ENCODE assay signal across 8 cellular contexts in the genomic region with DNA sequence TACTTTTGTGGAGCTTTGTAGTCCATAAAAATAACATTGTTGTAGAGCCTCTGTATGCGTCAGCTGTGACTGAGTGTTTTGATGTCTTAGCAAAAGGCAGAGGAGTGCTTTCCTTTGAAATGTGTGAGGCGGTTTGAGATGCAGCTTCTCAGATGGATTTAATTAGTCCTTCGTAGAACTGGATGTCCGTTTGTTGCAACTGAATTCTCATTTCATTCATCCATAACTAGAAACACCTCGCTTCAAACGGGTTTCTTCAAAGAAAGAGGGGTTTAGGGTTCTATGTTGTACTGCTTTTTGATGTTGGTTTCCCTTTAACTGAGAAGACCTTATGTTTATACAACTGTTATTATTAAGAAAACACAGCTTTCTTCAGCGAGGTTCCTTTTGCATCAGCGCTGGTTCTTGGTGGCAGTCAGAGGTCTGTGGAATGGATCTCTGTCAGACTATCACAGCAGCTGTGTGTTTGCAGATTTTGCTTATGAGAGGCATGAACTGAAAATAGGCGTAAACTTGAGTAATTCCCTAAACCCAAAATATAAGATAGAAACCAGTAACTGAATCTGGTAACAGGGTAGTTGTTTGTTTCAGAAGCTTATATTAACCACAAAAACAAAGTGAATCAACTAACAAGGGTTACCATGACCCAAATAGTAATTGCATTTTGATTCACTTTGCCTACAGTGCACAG.
DNase-seq lines count a peak whose midpoint lies in the region; ATAC-seq and TF ChIP-seq lines count a peak whose summit lies in the region.

No MANE protein-coding gene starts in this region.

- H3K4me1 ChIP-seq in naive thymus-derived CD4-positive, alpha-beta T cell (ENCODE audit: control insufficient read depth in 2 of 2, insufficient read depth in 2 of 2, low read length in 2 of 2): no peaks in the 10 kb centered on the region
- no peaks in the 10 kb centered on the region for H3K4me1 ChIP-seq in prostate gland (replicated peaks)

- intact Hi-C loops in naive thymus-derived CD4-positive, alpha-beta T cell (cut with micrococcal nuclease): loop anchor here in 1 of 2 donors (2.0 to 10.0 kb wide), 3 partner anchors 41 to 399 kb away; no protein-coding TSS in a partner anchor
- intact Hi-C loops in prostate gland (cut with DNase I): no loop called here

- peaks cover 0 to 13% (median 8%) of the 10 kb centered on the region in 5 donors for H3K36me3 Mint-ChIP-seq in naive thymus-derived CD4-positive, alpha-beta T cell

- peak overlapping the region in 1 of 10 donors; percentile 71 for H3K4me3 Mint-ChIP-seq in naive thymus-derived CD4-positive, alpha-beta T cell

- TF ChIP-seq CTCF in WI38 (IDR thresholded peaks at IDR 0.05; ENCODE audit: low read depth, low read length): no peak
- no peak for TF ChIP-seq CTCF in prostate gland (IDR thresholded peaks at IDR 0.05)

- no peaks in the 10 kb centered on the region for H3K27me3 Mint-ChIP-seq in naive thymus-derived CD4-positive, alpha-beta T cell

- POLR2A ChIA-PET in naive thymus-derived CD4-positive, alpha-beta T cell (lab: Charles Lee): no interaction called here

- H3K27ac Mint-ChIP-seq in naive thymus-derived CD4-positive, alpha-beta T cell: peak overlapping the region in 6 of 9 donors; percentile 4 to 88 (median 26)

- peaks cover 0 to 2% (median 0%) of the 10 kb centered on the region in 11 donors for H3K9me3 Mint-ChIP-seq in naive thymus-derived CD4-positive, alpha-beta T cell

- no peak for TF ChIP-seq POLR2A in prostate gland (IDR thresholded peaks at IDR 0.05)

- WGBS in prostate gland: 62% methylated on average over 9 of the region's 9 CpGs

- CTCF ChIA-PET in naive thymus-derived CD4-positive, alpha-beta T cell (lab: Charles Lee): no interaction called here

- H3K4me1 Mint-ChIP-seq in naive thymus-derived CD4-positive, alpha-beta T cell: peaks cover 0 to 33% (median 4%) of the 10 kb centered on the region in 7 donors

- H3K27me3 ChIP-seq in naive thymus-derived CD4-positive, alpha-beta T cell (ENCODE audit: control insufficient read depth in 2 of 2, insufficient read depth in 2 of 2, low read length in 2 of 2): no peaks in the 10 kb centered on the region
- H3K27me3 ChIP-seq in prostate gland (replicated peaks; ENCODE audit: insufficient read depth): no peaks in the 10 kb centered on the region

- ATAC-seq in GM18861 (IDR thresholded peaks at IDR 0.05; ENCODE audit: unreplicated experiment): peak; percentile 86
- peak; percentile 62 for ATAC-seq in HG02970 (IDR thresholded peaks at IDR 0.05; ENCODE audit: low FRiP score, unreplicated experiment)
- ATAC-seq in naive thymus-derived CD4-positive, alpha-beta T cell: peak; percentile 24

- no peaks in the 10 kb centered on the region for H3K36me3 ChIP-seq in naive thymus-derived CD4-positive, alpha-beta T cell (ENCODE audit: control insufficient read depth in 2 of 3, insufficient read depth in 3 of 3, low read length in 3 of 3)
- no peaks in the 10 kb centered on the region for H3K36me3 ChIP-seq in prostate gland

- no peaks in the 10 kb centered on the region for H3K9me3 ChIP-seq in naive thymus-derived CD4-positive, alpha-beta T cell (ENCODE audit: control insufficient read depth in 2 of 3, low read length in 3 of 3)
- no peaks in the 10 kb centered on the region for H3K9me3 ChIP-seq in prostate gland

- H3K4me3 ChIP-seq in WI38 (ENCODE audit: low read depth, low read length): peak overlapping the region; percentile 44
- no peak overlapping the region for H3K4me3 ChIP-seq in naive thymus-derived CD4-positive, alpha-beta T cell (ENCODE audit: low read length)
- H3K4me3 ChIP-seq in prostate gland: no peak overlapping the region

- no peak overlapping the region for H3K27ac ChIP-seq in naive thymus-derived CD4-positive, alpha-beta T cell (ENCODE audit: low read depth, low read length)
- H3K27ac ChIP-seq in prostate gland: no peak overlapping the region

- DNase-seq in AG20443 (ENCODE audit: low spot score) (peak; percentile 62), prostate gland (ENCODE audit: low spot score) (no peak), iPS-NIHi11 (ENCODE audit: low spot score) (no peak), midbrain (lab: John Stamatoyannopoulos, UW) (no peak)
- DNase-seq in naive thymus-derived CD4-positive, alpha-beta T cell: peak in 5 of 9 donors; percentile 5 to 34 (median 15)

Comparison
In these comparisons a context has a peak if more than half of its experiments do, and no peak if none do; other contexts are left out.
1. DNase-seq: peak in AG20443 (single experiment) and naive thymus-derived CD4-positive, alpha-beta T cell (5 of 9); none in prostate gland (single experiment), iPS-NIHi11 (single experiment) and midbrain (single experiment).
2. ATAC-seq: peak in every context shown above with its lines; median percentile 86 in GM18861; 62 in HG02970; 24 in naive thymus-derived CD4-positive, alpha-beta T cell.